In the genomic region with DNA sequence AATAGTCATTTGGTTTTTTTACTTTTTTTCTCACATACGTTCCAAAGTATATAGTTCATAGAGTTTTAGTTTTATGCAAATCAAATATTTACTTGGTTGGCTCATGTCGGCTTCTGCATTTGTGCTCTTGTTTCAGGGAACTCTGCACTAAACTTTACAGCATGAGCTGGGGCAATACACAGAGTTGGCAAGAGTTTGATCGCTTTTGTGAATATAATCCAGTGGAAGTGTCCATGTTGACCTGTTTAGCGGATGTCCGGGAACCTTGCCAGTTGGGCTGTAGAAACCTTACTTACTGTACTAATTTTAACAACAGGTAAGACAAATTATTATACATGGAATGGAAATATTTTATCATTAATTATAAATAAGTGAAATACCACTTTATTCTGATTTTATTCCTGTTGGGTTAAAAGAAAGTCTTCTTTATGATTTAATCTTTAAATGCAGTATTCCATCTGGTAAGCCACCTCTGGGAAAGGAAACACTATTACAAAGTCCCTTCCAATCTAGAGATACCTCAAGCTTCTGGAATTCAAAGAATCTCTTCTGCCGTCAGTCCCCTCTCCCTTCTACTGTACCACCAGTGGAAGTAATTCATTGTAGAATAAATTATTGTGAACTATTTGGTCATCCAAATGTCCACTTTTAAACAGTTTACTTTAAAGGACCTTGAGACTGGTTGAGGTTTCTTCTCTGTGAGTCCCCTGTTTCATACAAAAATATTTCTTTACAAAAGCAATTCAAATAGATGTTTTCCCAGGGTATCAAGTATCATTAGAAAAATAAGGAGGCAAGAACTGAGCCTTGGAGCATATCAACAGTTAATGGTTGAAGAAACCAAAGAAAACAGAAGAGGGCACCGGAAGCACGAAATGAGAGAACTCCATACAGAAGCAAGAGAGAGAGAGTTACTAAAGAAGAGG, we compare ENCODE assay signal across 8 cellular contexts. TPM values are rescaled to one million over a fixed set of nuclear protein-coding genes. Genes with fewer than 3 reads are reported as not detected.
DNase-seq lines count a peak whose midpoint lies in the region; ATAC-seq, FAIRE-seq and TF ChIP-seq lines count a peak whose summit lies in the region.

No MANE protein-coding gene starts in this region.

- peaks cover 45% of the 10 kb centered on the region for H3K4me1 Mint-ChIP-seq in osteocyte (ENCODE audit: unreplicated experiment)

- H3K4me1 ChIP-seq in PC-3 (ENCODE audit: insufficient read depth, low read length) (peaks cover 16% of the 10 kb centered on the region), endothelial cell of umbilical vein (ENCODE audit: control insufficient read depth, extremely low read depth, insufficient read depth, low read length) (peaks cover 18% of the 10 kb centered on the region)

- FAIRE-seq in endothelial cell of umbilical vein (lab: Jason Lieb, UNC) = peak; percentile 84

- peak; percentile 86 for DNase-seq in EL
- peak; percentile 56 for DNase-seq in PC-3
- peak; percentile 83 for DNase-seq in endothelial cell of umbilical vein (ENCODE audit: low read depth, low spot score)
- DNase-seq in osteocyte (ENCODE audit: extremely low spot score, unreplicated experiment) = no peak
- no peak for DNase-seq in stimulated activated CD4-positive, alpha-beta T cell treated with anti-CD3 and anti-CD28 coated beads, Interleukin-4, amount 100 ng/mL, for 4 hours
- no peak for DNase-seq in NCI-H446 treated with DMSO at 0.1 percent for 48 hours (lab: John Stamatoyannopoulos, UW)

- H3K4me3 ChIP-seq in PC-3 (ENCODE audit: low read length) (no peak overlapping the region), endothelial cell of umbilical vein (replicated peaks in 1 of 3; ENCODE audit: insufficient read depth in 1 of 3, low read depth in 1 of 3, low read length in 3 of 3) (peak overlapping the region in 1 of 3 experiments; percentile 35)

- H3K36me3 ChIP-seq in PC-3 (ENCODE audit: low read depth, low read length) (no peaks in the 10 kb centered on the region), endothelial cell of umbilical vein (ENCODE audit: control insufficient read depth in 2 of 2, extremely low read depth in 1 of 2, insufficient read depth in 2 of 2, low read length in 2 of 2) (no peaks in the 10 kb centered on the region)

- peak; percentile 93 for ATAC-seq in PC-3
- no peak for ATAC-seq in HG03432 (IDR thresholded peaks at IDR 0.05; ENCODE audit: unreplicated experiment)
- ATAC-seq in GM21723 (IDR thresholded peaks at IDR 0.05; ENCODE audit: unreplicated experiment) = no peak

- CTCF ChIA-PET in PC-3 (lab: Charles Lee) (interaction anchor here (1.1 kb wide), 1 partner anchor 75 kb away, joined by 5 read pairs; no protein-coding TSS in a partner anchor), endothelial cell of umbilical vein (lab: Charles Lee) (interaction anchor here (1.0 to 2.6 kb wide), 6 partner anchors 10 to 136 kb away, joined by 3 to 9 read pairs (median 5); no protein-coding TSS in a partner anchor)

- no peaks in the 10 kb centered on the region for H3F3A ChIP-seq in PC-3 (ENCODE audit: low read length, unreplicated experiment)

- no peak for TF ChIP-seq POLR2A in endothelial cell of umbilical vein (IDR thresholded peaks at IDR 0.05; ENCODE audit: low read depth, low read length)

- H3K9me3 Mint-ChIP-seq in osteocyte (ENCODE audit: unreplicated experiment) = no peaks in the 10 kb centered on the region

- H3K27ac Mint-ChIP-seq in osteocyte (ENCODE audit: unreplicated experiment) = peak overlapping the region; percentile 86

- no peaks in the 10 kb centered on the region for H3K9me2 ChIP-seq in PC-3 (replicated peaks; ENCODE audit: low read length)

- POLR2A ChIA-PET in PC-3 (lab: Charles Lee; ENCODE audit: unreplicated experiment) = interaction anchor here (0.5 to 0.7 kb wide), 2 partner anchors 66 to 991 kb away, joined by 3 to 7 read pairs; no protein-coding TSS in a partner anchor
- POLR2A ChIA-PET in endothelial cell of umbilical vein (lab: Charles Lee) = interaction anchor here (1.2 kb wide), 1 partner anchor 11 kb away, joined by 3 read pairs; no protein-coding TSS in a partner anchor

- H3K79me2 ChIP-seq in PC-3 (ENCODE audit: low read length) (no peaks in the 10 kb centered on the region), endothelial cell of umbilical vein (ENCODE audit: control insufficient read depth, insufficient read depth, low read length) (no peaks in the 10 kb centered on the region)

- peak overlapping the region; percentile 68 for H2AFZ ChIP-seq in PC-3 (ENCODE audit: low read length)
- H2AFZ ChIP-seq in endothelial cell of umbilical vein (ENCODE audit: low read depth, low read length) = peak overlapping the region; percentile 71

- H3K9me3 ChIP-seq in PC-3 (ENCODE audit: low read length) = no peaks in the 10 kb centered on the region
- H3K9me3 ChIP-seq in endothelial cell of umbilical vein (replicated peaks; ENCODE audit: control insufficient read depth, insufficient read depth, low read length) = no peaks in the 10 kb centered on the region

- TF ChIP-seq CTCF in PC-3 (conservative IDR thresholded peaks at IDR 0.05; ENCODE audit: low read depth, low read length) (peak; percentile 29; the same call in 1 of the 2 replicates), endothelial cell of umbilical vein (IDR thresholded peaks at IDR 0.05; ENCODE audit: extremely low read depth in 1 of 2, insufficient read depth in 1 of 2, low read depth in 1 of 2, low read length in 2 of 2) (no peak), osteocyte (IDR thresholded peaks at IDR 0.05) (peak; percentile 27)

- dilution Hi-C loops in endothelial cell of umbilical vein (cut with MboI; ENCODE audit: extremely low pct_ligation_motif_present, low sequenced_read_pairs) = no loop called here

- H3K36me3 Mint-ChIP-seq in osteocyte (ENCODE audit: unreplicated experiment) = peaks cover 19% of the 10 kb centered on the region

- H3K9ac ChIP-seq in PC-3 (ENCODE audit: low read length) = no peak overlapping the region
- peak overlapping the region; percentile 60 for H3K9ac ChIP-seq in endothelial cell of umbilical vein (replicated peaks; ENCODE audit: extremely low read depth, insufficient read depth, low read length)

- peak overlapping the region; percentile 73 for H3K4me2 ChIP-seq in PC-3 (ENCODE audit: low read length)
- peak overlapping the region; percentile 87 for H3K4me2 ChIP-seq in endothelial cell of umbilical vein (ENCODE audit: insufficient read depth, low read length)

- H3K27me3 Mint-ChIP-seq in osteocyte (ENCODE audit: unreplicated experiment) = no peaks in the 10 kb centered on the region

- peak overlapping the region; percentile 29 for H3K4me3 Mint-ChIP-seq in osteocyte (ENCODE audit: unreplicated experiment)

- intact Hi-C loops in PC-3 (cut with micrococcal nuclease) (loop anchor here (2.0 kb wide), 1 partner anchor 54 kb away; a partner anchor contains a TSS), endothelial cell of umbilical vein (cut with micrococcal nuclease) (loop anchor here (1.0 to 2.0 kb wide), 2 partner anchors 12 to 50 kb away; no protein-coding TSS in a partner anchor)

- H4K20me1 ChIP-seq in PC-3 (ENCODE audit: low read length) (no peaks in the 10 kb centered on the region), endothelial cell of umbilical vein (replicated peaks; ENCODE audit: control insufficient read depth, extremely low read depth, insufficient read depth, low read length) (no peaks in the 10 kb centered on the region)

- BruUV-seq in PC-3 (replicated peaks; lab: Mats Ljungman, UMichigan) (no TSS peak), endothelial cell of umbilical vein (replicated peaks; lab: Mats Ljungman, UMichigan) (TSS peak; percentile 82)

- no peaks in the 10 kb centered on the region for H3K9me1 ChIP-seq in endothelial cell of umbilical vein (replicated peaks; ENCODE audit: control insufficient read depth, extremely low read depth, insufficient read depth, low read length)

- H3K27ac ChIP-seq in PC-3 (ENCODE audit: low read length) = peak overlapping the region; percentile 19; the same call in 1 of the 2 replicates
- peak overlapping the region; percentile 85 for H3K27ac ChIP-seq in endothelial cell of umbilical vein (ENCODE audit: insufficient read depth, low read depth, low read length)

- H3K27me3 ChIP-seq in PC-3 (ENCODE audit: low read length) = no peaks in the 10 kb centered on the region
- H3K27me3 ChIP-seq in endothelial cell of umbilical vein (ENCODE audit: control insufficient read depth in 2 of 2, insufficient read depth in 2 of 2, low read length in 2 of 2) = no peaks in the 10 kb centered on the region

TF ChIP-seq in endothelial cell of umbilical vein, 7 proteins besides CTCF, POLR2A, EP300 and RAD21:
- TF ChIP-seq JUN (IDR thresholded peaks at IDR 0.05; ENCODE audit: borderline replicate concordance, insufficient read depth, insufficient read length, low read depth) (peak; percentile 51), EZH2 (IDR thresholded peaks at IDR 0.05; ENCODE audit: borderline replicate concordance, low read depth, low read length, severe bottlenecking) (no peak)
TF ChIP-seq in endothelial cell of umbilical vein: peak in this region for 1.

RNA-seq across cellular contexts. Expression of a gene that starts 45.2 kb away (rescaled TPM):
- total RNA-seq in PC-3 (2014; rRNA removed) (6.7 and 10.1 TPM in 2 replicates), endothelial cell of umbilical vein (20.0 and 22.0 TPM in 2 replicates), osteocyte (29.1 and 30.6 TPM in 2 replicates)
- 42.4 and 42.5 TPM in 2 replicates for polyA plus RNA-seq in endothelial cell of umbilical vein
- 42.7 and 51.4 TPM in 2 replicates for polyA plus RNA-seq in endothelial cell of umbilical vein (2011; cell fraction: cytosol; rRNA removed)
- 22.7 and 24.5 TPM in 2 replicates for polyA plus RNA-seq in endothelial cell of umbilical vein (2011; cell fraction: nucleus; rRNA removed)
- 47.6 and 56.2 TPM in 2 replicates for polyA plus RNA-seq in endothelial cell of umbilical vein (2012)
- polyA minus RNA-seq in endothelial cell of umbilical vein = 45.7 and 51.9 TPM in 2 replicates
- not detected for polyA minus RNA-seq in endothelial cell of umbilical vein (2011; cell fraction: cytosol; rRNA and poly(A)+ RNA removed)
- polyA minus RNA-seq in endothelial cell of umbilical vein (2011; cell fraction: nucleus; rRNA and poly(A)+ RNA removed) = 6.8 and 7.0 TPM in 2 replicates

RNA-seq across cellular contexts. Expression of a gene that starts 54.6 kb away (rescaled TPM):
- total RNA-seq in PC-3 (2014; rRNA removed) = 3.8 and 5.0 TPM in 2 replicates
- total RNA-seq in endothelial cell of umbilical vein = 14.1 and 14.5 TPM in 2 replicates
- 12.0 and 12.4 TPM in 2 replicates for polyA plus RNA-seq in endothelial cell of umbilical vein
- polyA plus RNA-seq in endothelial cell of umbilical vein (2011; cell fraction: cytosol; rRNA removed) = 13.7 and 15.4 TPM in 2 replicates
- 12.5 and 15.5 TPM in 2 replicates for polyA plus RNA-seq in endothelial cell of umbilical vein (2011; cell fraction: nucleus; rRNA removed)
- 22.2 and 22.3 TPM in 2 replicates for polyA plus RNA-seq in endothelial cell of umbilical vein (2012)
- polyA minus RNA-seq in endothelial cell of umbilical vein = 17.2 and 19.1 TPM in 2 replicates
- 0.31 TPM for polyA minus RNA-seq in endothelial cell of umbilical vein (2011; cell fraction: cytosol; rRNA and poly(A)+ RNA removed)
- 7.3 and 9.6 TPM in 2 replicates for polyA minus RNA-seq in endothelial cell of umbilical vein (2011; cell fraction: nucleus; rRNA and poly(A)+ RNA removed)
- total RNA-seq in osteocyte = 25.7 and 27.1 TPM in 2 replicates

Comparison
In these comparisons a context has a peak if more than half of its experiments do, and no peak if none do; other contexts are left out.
1. DNase-seq: peak in EL (single experiment), PC-3 (single experiment) and endothelial cell of umbilical vein (single experiment); none in osteocyte (single experiment), stimulated activated CD4-positive, alpha-beta T cell treated with anti-CD3 and anti-CD28 coated beads, Interleukin-4, amount 100 ng/mL, for 4 hours (0 of 2) and NCI-H446 treated with DMSO at 0.1 percent for 48 hours (single experiment).
2. CTCF ChIP-seq: peak in PC-3 (single experiment) and osteocyte (single experiment); none in endothelial cell of umbilical vein (0 of 2).